7 cellular contexts compared by ENCODE assay signal in genomic region chr17:73943416-73943770, GRCh38.
"Had no signal": no experiment of that assay in that cellular context is flagged by ENCODE, and none has a peak within 500 bp of the region (broad histone marks: within the 10 kb centered on the region; RNA-seq: fewer than 3 reads in every experiment).

No MANE protein-coding gene starts in this region.

- ATAC-seq: GM23338, HCT116, K562 had no signal

- H3K4me2 ChIP-seq: GM23338 had no signal

- H3K4me1 ChIP-seq: HAP-1 had no signal

- H3K36me3 ChIP-seq: HAP-1 had no signal

- H3K4me3 Mint-ChIP-seq: GM23338, HFFc6 had no signal

- H3K4me1 Mint-ChIP-seq: GM23338 had no signal

- H3K4me3 ChIP-seq: GM23338, HAP-1, K562 had no signal

- H3K9me3 Mint-ChIP-seq: GM23338 had no signal

- H2AFZ ChIP-seq: GM23338 had no signal

- DNase-seq: H7, HFFc6, IMR-90 had no signal

- H3K27ac Mint-ChIP-seq: GM23338, HFFc6 had no signal

- H3K9me3 ChIP-seq: HAP-1 had no signal
